ENCODE assay signal across 10 cellular contexts in genomic region chr10:84294766-84295447, GRCh38. TPM values are rescaled to one million over a fixed set of nuclear protein-coding genes. Genes with fewer than 3 reads are reported as not detected.
DNase-seq lines count a peak whose midpoint lies in the region; ATAC-seq, FAIRE-seq and TF ChIP-seq lines count a peak whose summit lies in the region.
"Had no signal": no experiment of that assay in that cellular context is flagged by ENCODE, and none has a peak within 500 bp of the region (broad histone marks: within the 10 kb centered on the region; RNA-seq: fewer than 3 reads in every experiment).

No MANE protein-coding gene starts in this region.

- TF ChIP-seq POLR2A in H1 (IDR thresholded peaks at IDR 0.05; ENCODE audit: control extremely low read depth in 1 of 2, low read depth in 2 of 2, low read length in 2 of 2) (no peak), Peyer's patch (IDR thresholded peaks at IDR 0.05) (no peak)

- H2BK15ac ChIP-seq in H1 (ENCODE audit: low read length): no peak overlapping the region

- no peaks in the 10 kb centered on the region for H4K20me1 ChIP-seq in H1 (replicated peaks in 1 of 2; ENCODE audit: control insufficient read depth in 1 of 2, insufficient read depth in 2 of 2, low read length in 2 of 2)

- H3K9ac ChIP-seq in H1 (replicated peaks in 1 of 4; ENCODE audit: extremely low read depth in 1 of 4, low read depth in 3 of 4, low read length in 3 of 4): no peak overlapping the region

- H3K4me1 ChIP-seq in H1 (replicated peaks in 1 of 4; ENCODE audit: control insufficient read depth in 3 of 4, insufficient read depth in 4 of 4, low read length in 3 of 4) (peaks cover 3 to 13% (median 7%) of the 10 kb centered on the region in 4 experiments; a peak in 3 of 7 replicates), Peyer's patch (no peaks in the 10 kb centered on the region), A673 (ENCODE audit: insufficient read depth, low read length, poor library complexity, severe bottlenecking) (no peaks in the 10 kb centered on the region)

- TF ChIP-seq CTCF in H1 (IDR thresholded peaks at IDR 0.05; ENCODE audit: control extremely low read depth in 1 of 3, insufficient read depth in 1 of 3, low read depth in 1 of 3, low read length in 3 of 3) (no peak), Peyer's patch (IDR thresholded peaks at IDR 0.05) (no peak), A673 (conservative IDR thresholded peaks at IDR 0.05; ENCODE audit: low read depth, low read length) (no peak)

- H3K23ac ChIP-seq in H1 (ENCODE audit: insufficient read length): no peak overlapping the region

- H3K79me1 ChIP-seq in H1 (ENCODE audit: low read depth, low read length): no peaks in the 10 kb centered on the region; the same call in 1 of the 2 replicates

- BruUV-seq in A673 (replicated peaks; lab: Mats Ljungman, UMichigan): no TSS peak

- no peaks in the 10 kb centered on the region for H3K79me2 ChIP-seq in H1 (ENCODE audit: control insufficient read depth in 1 of 2, insufficient read depth in 2 of 2, low read length in 2 of 2)

- CTCF ChIA-PET in H1 (lab: Charles Lee; ENCODE audit: partially characterized antibody) (interaction anchor here (1.2 kb wide), 1 partner anchor 246 kb away, joined by 3 read pairs; no protein-coding TSS in a partner anchor), A673 (lab: Charles Lee) (no interaction called here)

- DNase-seq in H1 (ENCODE audit: low read depth in 1 of 2, low spot score in 2 of 2) (no peak), Peyer's patch (no peak), NCI-H1092 (lab: John Stamatoyannopoulos, UW) (no peak), A673 (ENCODE audit: low spot score) (no peak)
- DNase-seq in stimulated activated CD4-positive, alpha-beta T cell treated with anti-CD3 and anti-CD28 coated beads, Interleukin-4, amount 100 ng/mL, for 24 hours: no peak

- H3K27ac ChIP-seq in H1 (ENCODE audit: low read depth, low read length): no peak overlapping the region
- H3K27ac ChIP-seq in Peyer's patch: no peak overlapping the region
- H3K27ac ChIP-seq in A673 (ENCODE audit: low read depth, low read length, poor library complexity, severe bottlenecking): no peak overlapping the region

- 0 out of 2 replicates have a peak, but pooled peaks cover 2% of the 10 kb centered on the region for H3K23me2 ChIP-seq in H1 (ENCODE audit: low read depth, low read length)

- H2AFZ ChIP-seq in H1 (ENCODE audit: low read length): no peak overlapping the region

- no peak overlapping the region for H3K14ac ChIP-seq in H1 (ENCODE audit: insufficient read length)

- peak overlapping the region; percentile 52; the same call in 1 of the 2 replicates for H2BK12ac ChIP-seq in H1 (ENCODE audit: low read depth, low read length)

- no peak for TF ChIP-seq EP300 in H1 (IDR thresholded peaks at IDR 0.05; ENCODE audit: borderline replicate concordance in 1 of 2, low read depth in 2 of 2, low read length in 2 of 2)

- H2AK5ac ChIP-seq in H1 (ENCODE audit: low read depth, low read length): no peak overlapping the region

- H3K56ac ChIP-seq in H1 (replicated peaks; ENCODE audit: insufficient read length, low read depth, low read length): no peak overlapping the region

- H3K4ac ChIP-seq in H1 (replicated peaks; ENCODE audit: insufficient read length, low read depth, low read length): no peak overlapping the region

- H2BK20ac ChIP-seq in H1 (ENCODE audit: low read length): no peak overlapping the region

- ATAC-seq in GM18519 (IDR thresholded peaks at IDR 0.05; ENCODE audit: low FRiP score, unreplicated experiment) (peak; percentile 86), GM21367 (IDR thresholded peaks at IDR 0.05; ENCODE audit: unreplicated experiment) (peak; percentile 75), HG03095 (IDR thresholded peaks at IDR 0.05; ENCODE audit: unreplicated experiment) (peak; percentile 80)

- WGBS in H1 (ENCODE audit: extremely low coverage in 1 of 2, insufficient coverage in 1 of 2, insufficient read length in 1 of 2, insufficient replicate concordance in 2 of 2, low coverage in 1 of 2, low lambda C conversion rate in 2 of 2, missing lambda C conversion rate in 1 of 2), 2 experiments: 88% methylated on average over 1 of the region's 1 CpG; no CpG with 5 or more reads in 1 of the 2 experiments

- no peak overlapping the region for H4K5ac ChIP-seq in H1 (ENCODE audit: insufficient read length, low read depth, low read length)

- H3K18ac ChIP-seq in H1 (ENCODE audit: extremely low read depth, low read length): no peak overlapping the region

- no peak overlapping the region for H3K4me2 ChIP-seq in H1 (ENCODE audit: insufficient read depth in 1 of 2, low read depth in 2 of 2, low read length in 2 of 2)

- H3K27me3 ChIP-seq in H1 (replicated peaks in 1 of 4; ENCODE audit: control insufficient read depth in 3 of 4, extremely low read depth in 1 of 4, insufficient read depth in 3 of 4, low read length in 3 of 4) (no peaks in the 10 kb centered on the region), Peyer's patch (no peaks in the 10 kb centered on the region), A673 (replicated peaks; ENCODE audit: insufficient read depth, low read depth, low read length, poor library complexity) (peaks cover 11% of the 10 kb centered on the region)

- no peak overlapping the region; the same call in 1 of the 2 replicates for H2BK5ac ChIP-seq in H1 (ENCODE audit: low read depth, low read length)

- no peak overlapping the region for H2BK120ac ChIP-seq in H1 (replicated peaks; ENCODE audit: low read depth, low read length)

- H3K9me3 ChIP-seq in H1 (ENCODE audit: insufficient read depth in 2 of 2, low read depth in 1 of 2, low read length in 1 of 2): no peaks in the 10 kb centered on the region
- H3K9me3 ChIP-seq in Peyer's patch: no peaks in the 10 kb centered on the region
- H3K9me3 ChIP-seq in A673 (ENCODE audit: low read depth, low read length, poor library complexity, severe bottlenecking): no peaks in the 10 kb centered on the region

- no peak overlapping the region for H4K8ac ChIP-seq in H1 (ENCODE audit: extremely low read depth, insufficient read depth, low read length)

- TF ChIP-seq RAD21 in H1 (IDR thresholded peaks at IDR 0.05 in 1 of 2, conservative IDR thresholded peaks at IDR 0.05 in 1 of 2; ENCODE audit: low read depth in 2 of 2, low read length in 2 of 2): no peak

- POLR2A ChIA-PET in H1 (lab: Charles Lee; ENCODE audit: partially characterized antibody): no interaction called here
- POLR2A ChIA-PET in A673 (lab: Charles Lee; ENCODE audit: low non-redundant PET): no interaction called here

- FAIRE-seq in H1 (lab: Jason Lieb, UNC): no peak
- FAIRE-seq: endometrium, TTC549 had no signal

- no peak overlapping the region for H4K91ac ChIP-seq in H1 (replicated peaks; ENCODE audit: insufficient read length, low read length)

- intact Hi-C loops in A673 (cut with micrococcal nuclease; ENCODE audit: unreplicated experiment): no loop called here

- H3K36me3 ChIP-seq in H1 (ENCODE audit: control insufficient read depth in 2 of 4, insufficient read depth in 4 of 4, low read length in 3 of 4) (no peaks in the 10 kb centered on the region), Peyer's patch (no peaks in the 10 kb centered on the region), A673 (ENCODE audit: insufficient read depth, low read length, poor library complexity, severe bottlenecking) (no peaks in the 10 kb centered on the region)

- H3K4me3 ChIP-seq in H1 (ENCODE audit: extremely low read depth in 1 of 4, insufficient read depth in 2 of 4, low read depth in 3 of 4, low read length in 4 of 4): no peak overlapping the region
- no peak overlapping the region for H3K4me3 ChIP-seq in Peyer's patch
- H3K4me3 ChIP-seq in A673 (ENCODE audit: low read depth, low read length, poor library complexity, severe bottlenecking): no peak overlapping the region

RNA-seq across cellular contexts. Expression of gene CCSER2, which starts 33.5 kb away (rescaled TPM):
- total RNA-seq in H1 (2021; fragmentation: NEBNext Ultra II Directional; extraction: Animal tissue kit (Norgen Biotek cat#: 25700)): 30.5 and 32.4 TPM in 2 replicates
- 2.7 and 6.9 TPM in 2 replicates for polyA plus RNA-seq in H1 (2011; rRNA removed)
- 7.2 TPM for polyA plus RNA-seq in H1 (2011; cell fraction: cytosol; rRNA removed)
- 6.1 TPM for polyA plus RNA-seq in H1 (2011; cell fraction: nucleus; rRNA removed)
- polyA plus RNA-seq in H1 (2012, experiment 1 of 2): 6.2 to 13.8 TPM (median 10.9 TPM) in 4 replicates
- 0.52 TPM for polyA plus RNA-seq in H1 (2012, experiment 2 of 2)
- 23.2 TPM for polyA plus RNA-seq in H1 (2013, experiment 1 of 2)
- 24.2 TPM for polyA plus RNA-seq in H1 (2013, experiment 2 of 2)
- 20.5 and 20.9 TPM in 2 replicates for polyA minus RNA-seq in H1 (2011; rRNA and poly(A)+ RNA removed)
- polyA minus RNA-seq in H1 (2011; cell fraction: cytosol; rRNA and poly(A)+ RNA removed): 16.2 TPM
- polyA minus RNA-seq in H1 (2011; cell fraction: nucleus; rRNA and poly(A)+ RNA removed): 46.3 TPM
- total RNA-seq in Peyer's patch: 10 to 100 TPM; 33.7 to 63.9 (median 47.5) TPM
- 44.1 and 44.4 TPM in 2 replicates for total RNA-seq in A673 (2021)

RNA-seq across cellular contexts. Expression of gene RGR, which starts 50.1 kb away (rescaled TPM):
- total RNA-seq in H1 (2021; fragmentation: NEBNext Ultra II Directional; extraction: Animal tissue kit (Norgen Biotek cat#: 25700)): not detected in 2 replicates
- polyA plus RNA-seq in H1 (2011; rRNA removed): not detected in 2 replicates
- polyA plus RNA-seq in H1 (2011; cell fraction: cytosol; rRNA removed): not detected
- polyA plus RNA-seq in H1 (2011; cell fraction: nucleus; rRNA removed): not detected
- not detected in 4 replicates for polyA plus RNA-seq in H1 (2012, experiment 1 of 2)
- polyA plus RNA-seq in H1 (2012, experiment 2 of 2): not detected
- polyA plus RNA-seq in H1 (2013, experiment 1 of 2): not detected
- polyA plus RNA-seq in H1 (2013, experiment 2 of 2): not detected
- polyA minus RNA-seq in H1 (2011; rRNA and poly(A)+ RNA removed): not detected in 2 replicates
- polyA minus RNA-seq in H1 (2011; cell fraction: cytosol; rRNA and poly(A)+ RNA removed): not detected
- polyA minus RNA-seq in H1 (2011; cell fraction: nucleus; rRNA and poly(A)+ RNA removed): not detected
- total RNA-seq in Peyer's patch (1 to 10 TPM in 1 of 4 donors, not detected in 3; 4.0 TPM), A673 (2021) (not detected in 2 replicates)

RNA-seq across cellular contexts. Expression of gene LRIT1, which starts 53.6 kb away (rescaled TPM):
- not detected in 2 replicates for total RNA-seq in H1 (2021; fragmentation: NEBNext Ultra II Directional; extraction: Animal tissue kit (Norgen Biotek cat#: 25700))
- polyA plus RNA-seq in H1 (2011; rRNA removed): 0.03 and 0.09 TPM in 2 replicates
- polyA plus RNA-seq in H1 (2011; cell fraction: cytosol; rRNA removed): 0.08 TPM
- 0.14 TPM for polyA plus RNA-seq in H1 (2011; cell fraction: nucleus; rRNA removed)
- polyA plus RNA-seq in H1 (2012, experiment 1 of 2): not detected in 4 replicates
- polyA plus RNA-seq in H1 (2012, experiment 2 of 2): not detected
- polyA plus RNA-seq in H1 (2013, experiment 1 of 2): 0.02 TPM
- not detected for polyA plus RNA-seq in H1 (2013, experiment 2 of 2)
- polyA minus RNA-seq in H1 (2011; rRNA and poly(A)+ RNA removed): 0.35 and 0.68 TPM in 2 replicates
- polyA minus RNA-seq in H1 (2011; cell fraction: cytosol; rRNA and poly(A)+ RNA removed): not detected
- not detected for polyA minus RNA-seq in H1 (2011; cell fraction: nucleus; rRNA and poly(A)+ RNA removed)
- total RNA-seq in Peyer's patch (not detected), A673 (2021) (not detected in 2 replicates)
